Comparison of ENCODE assay signal across 8 cellular contexts in the genomic region with DNA sequence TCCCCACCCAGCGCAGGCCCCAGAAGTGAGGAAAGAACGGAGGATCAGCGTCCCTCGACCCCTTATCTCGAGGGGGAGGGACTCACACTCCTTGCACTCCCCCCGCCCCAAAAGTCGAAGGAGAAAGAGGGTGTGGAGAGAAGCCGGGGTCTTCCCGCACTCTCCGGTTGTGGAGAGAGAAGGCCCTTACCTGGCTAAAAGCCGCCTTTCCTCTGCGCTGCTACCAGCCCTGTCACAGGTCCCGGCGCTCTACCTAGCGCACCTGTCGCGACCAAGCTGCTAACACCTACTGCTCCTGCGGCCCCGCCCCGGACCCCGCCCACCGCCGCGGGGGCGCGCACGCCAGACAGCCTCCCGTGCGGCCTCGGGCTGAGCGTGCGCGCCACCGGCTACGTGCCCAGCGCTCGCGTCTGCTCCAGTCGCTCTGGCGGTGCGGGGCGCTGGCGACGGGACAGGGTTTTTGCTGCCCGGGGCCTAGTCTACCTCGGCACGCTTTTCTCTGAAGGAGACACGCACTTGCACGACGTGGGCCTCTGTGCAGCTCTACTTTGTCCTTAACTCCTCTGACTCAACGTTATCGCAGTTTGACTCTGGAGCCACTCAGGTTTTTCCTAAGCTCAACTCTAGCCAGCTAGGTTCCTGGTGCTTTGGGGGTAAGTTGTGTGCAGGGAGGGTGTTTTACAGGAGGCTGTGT. TPM values are rescaled to one million over a fixed set of nuclear protein-coding genes. Genes with fewer than 3 reads are reported as not detected.
A peak's percentile ranks its signal among the peaks of the same experiment; 100 is the strongest.
DNase-seq lines count a peak whose midpoint lies in the region; ATAC-seq and TF ChIP-seq lines count a peak whose summit lies in the region.

A gene (minus strand): TSS at position 291 of the 694 bp plus-strand sequence. CDS start 34,769 bp downstream, outside the sequence.

- intact Hi-C loops in Right ventricle myocardium superior (cut with DNase I) (no loop called here), tibial artery (cut with DNase I; ENCODE audit: low total_unique reads) (loop anchor here (10.0 kb wide), 1 partner anchor 59 kb away; no protein-coding TSS in a partner anchor)

- H3K27ac ChIP-seq in parathyroid adenoma (peak within 1 kb of the TSS; percentile 73), tibial artery (peak within 1 kb of the TSS; percentile 75 to 80)

- peak within 1 kb of the TSS; percentile 38 for H3K9ac ChIP-seq in parathyroid adenoma

- H3K9me3 ChIP-seq in parathyroid adenoma (ENCODE audit: control insufficient read depth, low read length) (no peaks in the 10 kb centered on the region), tibial artery (no peaks in the 10 kb centered on the region)

- peak; percentile 94 for DNase-seq in GM10266 (ENCODE audit: extremely low spot score)
- DNase-seq in NCI-H128 (lab: John Stamatoyannopoulos, UW; ENCODE audit: unreplicated experiment) = peak; percentile 94
- DNase-seq in SW 1271 (lab: John Stamatoyannopoulos, UW) = peak; percentile 53 to 71
- peak; percentile 89 for DNase-seq in activated naive CD8-positive, alpha-beta T cell treated with anti-CD3 and anti-CD28 coated beads, Interleukin-2, amount 50 U/mL, for 16 hours (ENCODE audit: low read depth, low spot score)
- DNase-seq in Right ventricle myocardium superior = peak; percentile 95
- peak; percentile 86 to 94 for DNase-seq in tibial artery

- no peak for TF ChIP-seq CTCF in GM10266 (IDR thresholded peaks at IDR 0.05; ENCODE audit: control insufficient read depth, insufficient read depth, low read depth, missing control alignments)
- peak; percentile 41 for TF ChIP-seq CTCF in parathyroid adenoma (IDR thresholded peaks at IDR 0.05)
- peak; percentile 57 to 64 for TF ChIP-seq CTCF in tibial artery (IDR thresholded peaks at IDR 0.05)

- no peaks in the 10 kb centered on the region for H3K27me3 ChIP-seq in parathyroid adenoma (ENCODE audit: control insufficient read depth, insufficient read depth, low read length)
- H3K27me3 ChIP-seq in tibial artery = no peaks in the 10 kb centered on the region

- peaks cover 6% of the 10 kb centered on the region for H3K4me1 ChIP-seq in parathyroid adenoma
- H3K4me1 ChIP-seq in tibial artery = peaks cover 0 to 29% (median 9%) of the 10 kb centered on the region in 4 donors

- peak within 1 kb of the TSS; percentile 90 for H3K4me2 ChIP-seq in parathyroid adenoma (ENCODE audit: low read length)

- ATAC-seq in HG02642 (IDR thresholded peaks at IDR 0.05; ENCODE audit: poor library complexity, unreplicated experiment) (peak; percentile 95), Right ventricle myocardium superior (ENCODE audit: poor library complexity) (peak; percentile 100)

- H3K79me2 ChIP-seq in parathyroid adenoma = peaks cover 6% of the 10 kb centered on the region

- H3K4me3 ChIP-seq in parathyroid adenoma (ENCODE audit: low read depth, low read length) (peak within 1 kb of the TSS; percentile 93), tibial artery (peak within 1 kb of the TSS; percentile 88 to 98)

- H3K36me3 ChIP-seq in parathyroid adenoma (ENCODE audit: control insufficient read depth, insufficient read depth, low read length) = no peaks in the 10 kb centered on the region
- no peaks in the 10 kb centered on the region for H3K36me3 ChIP-seq in tibial artery

- peak within 1 kb of the TSS; percentile 98 for H2AFZ ChIP-seq in parathyroid adenoma

RNA-seq across cellular contexts. Expression of the gene that starts here (rescaled TPM):
- total RNA-seq in Right ventricle myocardium superior = 11.8 TPM

Comparison
In these comparisons a context has a peak if more than half of its experiments do, and no peak if none do; other contexts are left out.
1. Peak in every context shown above with its lines: DNase-seq, ATAC-seq, H3K4me3 ChIP-seq and H3K27ac ChIP-seq.